In the genomic region with DNA sequence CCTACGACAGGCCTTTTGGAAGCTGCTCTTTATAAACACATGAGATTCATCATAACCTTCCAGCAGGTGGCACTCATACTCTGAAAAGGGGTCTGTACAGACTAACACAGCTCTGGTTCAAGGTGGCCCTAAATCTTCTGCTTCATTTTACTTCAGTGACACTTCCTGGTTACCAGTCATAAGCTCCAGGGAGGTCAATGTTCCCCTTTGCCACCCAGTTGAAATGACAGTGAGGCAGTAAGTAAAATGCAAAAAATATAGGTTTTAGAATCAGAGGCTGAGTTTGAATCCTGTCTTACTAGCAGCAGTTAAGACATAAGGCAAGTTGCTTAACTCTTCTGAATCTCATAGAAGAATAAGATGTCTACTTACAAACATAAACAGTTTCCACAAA, we compare ENCODE assay signal across 8 cellular contexts.
A peak's percentile ranks its signal among the peaks of the same experiment; 100 is the strongest.
DNase-seq lines count a peak whose midpoint lies in the region; ATAC-seq, FAIRE-seq and TF ChIP-seq lines count a peak whose summit lies in the region.

No MANE protein-coding gene starts in this region.

- CTCF ChIA-PET in activated CD8-positive, alpha-beta T cell treated with anti-CD3 and anti-CD28 coated beads for 36 hours (lab: Charles Lee): interaction anchor here (0.6 to 7.7 kb wide), 48 partner anchors 9 to 329 kb away, joined by 3 to 76 read pairs (median 4); a partner anchor contains a TSS

- peak; percentile 76 for FAIRE-seq in D721Med (lab: Jason Lieb, UNC)

- no peaks in the 10 kb centered on the region for H3K36me3 Mint-ChIP-seq in activated CD8-positive, alpha-beta T cell treated with anti-CD3 and anti-CD28 coated beads for 36 hours (ENCODE audit: low read depth)
- H3K36me3 Mint-ChIP-seq in naive B cell: no peaks in the 10 kb centered on the region

- H3K9me3 Mint-ChIP-seq in activated CD8-positive, alpha-beta T cell treated with anti-CD3 and anti-CD28 coated beads for 36 hours: no peaks in the 10 kb centered on the region
- H3K9me3 Mint-ChIP-seq in naive B cell: no peaks in the 10 kb centered on the region

- POLR2A ChIA-PET in activated CD8-positive, alpha-beta T cell treated with anti-CD3 and anti-CD28 coated beads for 36 hours (lab: Charles Lee): interaction anchor here (0.8 to 2.1 kb wide), 6 partner anchors 125 to 262 kb away, joined by 3 to 17 read pairs (median 5); a partner anchor contains a TSS

- H3K4me1 Mint-ChIP-seq in activated CD8-positive, alpha-beta T cell treated with anti-CD3 and anti-CD28 coated beads for 36 hours (ENCODE audit: low read depth): peaks cover 18% of the 10 kb centered on the region
- H3K4me1 Mint-ChIP-seq in naive B cell: peaks cover 13 to 16% (median 14%) of the 10 kb centered on the region in 3 donors

- no peak overlapping the region for H3K4me3 Mint-ChIP-seq in activated CD8-positive, alpha-beta T cell treated with anti-CD3 and anti-CD28 coated beads for 36 hours
- H3K4me3 Mint-ChIP-seq in naive B cell: peak overlapping the region in 1 of 8 donors; percentile 38

- ATAC-seq in GM19468 (IDR thresholded peaks at IDR 0.05; ENCODE audit: extremely low read depth, unreplicated experiment): peak; percentile 88
- ATAC-seq in HG03565 (IDR thresholded peaks at IDR 0.05; ENCODE audit: unreplicated experiment): peak; percentile 87
- peak; percentile 99 for ATAC-seq in activated CD8-positive, alpha-beta T cell treated with anti-CD3 and anti-CD28 coated beads for 36 hours
- peak; percentile 99 for ATAC-seq in naive B cell (ENCODE audit: low read depth in 2 of 2)

- no peak overlapping the region for H3K27ac Mint-ChIP-seq in activated CD8-positive, alpha-beta T cell treated with anti-CD3 and anti-CD28 coated beads for 36 hours
- peak overlapping the region in 3 of 6 donors; percentile 78 to 83 (median 78) for H3K27ac Mint-ChIP-seq in naive B cell

- intact Hi-C loops in activated CD8-positive, alpha-beta T cell treated with anti-CD3 and anti-CD28 coated beads for 36 hours (cut with micrococcal nuclease): loop anchor here (1.0 to 2.0 kb wide), 2 partner anchors 194 to 267 kb away; no protein-coding TSS in a partner anchor

- TF ChIP-seq CTCF in D721Med (IDR thresholded peaks at IDR 0.05; ENCODE audit: insufficient read depth, missing control alignments): peak; percentile 70
- peak; percentile 84 for TF ChIP-seq CTCF in activated CD8-positive, alpha-beta T cell treated with anti-CD3 and anti-CD28 coated beads for 36 hours (IDR thresholded peaks at IDR 0.05)

- H3K27me3 Mint-ChIP-seq in activated CD8-positive, alpha-beta T cell treated with anti-CD3 and anti-CD28 coated beads for 36 hours: no peaks in the 10 kb centered on the region
- H3K27me3 Mint-ChIP-seq in naive B cell: no peaks in the 10 kb centered on the region

- DNase-seq in D721Med (ENCODE audit: insufficient read length, low spot score) (peak; percentile 18), NCI-H774 (lab: John Stamatoyannopoulos, UW) (peak; percentile 85), epithelial cell of prostate (ENCODE audit: low read depth, low spot score) (peak; percentile 40), naive B cell (peak; percentile 72), stromal cell of bone marrow (ENCODE audit: low read depth) (peak; percentile 74)
- peak; percentile 79 for DNase-seq in activated CD8-positive, alpha-beta T cell treated with anti-CD3 and anti-CD28 coated beads for 36 hours

- H3K27ac ChIP-seq in epithelial cell of prostate: no peak overlapping the region

Comparison
In these comparisons a context has a peak if more than half of its experiments do, and no peak if none do; other contexts are left out.
1. DNase-seq: peak in every context shown above with its lines; median percentile 85 in NCI-H774; 79 in activated CD8-positive, alpha-beta T cell treated with anti-CD3 and anti-CD28 coated beads for 36 hours; 74 in stromal cell of bone marrow; 72 in naive B cell; 40 in epithelial cell of prostate; 18 in D721Med.